In genomic region chr17:410674-411401, GRCh38 we compare ENCODE assay signal across 8 cellular contexts. TPM values are rescaled to one million over a fixed set of nuclear protein-coding genes. Genes with fewer than 3 reads are reported as not detected.
A peak's percentile ranks its signal among the peaks of the same experiment; 100 is the strongest.
DNase-seq lines count a peak whose midpoint lies in the region; ATAC-seq and TF ChIP-seq lines count a peak whose summit lies in the region.

No MANE protein-coding gene starts in this region.

- H3K27me3 ChIP-seq in thymus (ENCODE audit: control insufficient read depth, insufficient read depth) = no peaks in the 10 kb centered on the region

- peaks cover 11% of the 10 kb centered on the region for H3K36me3 Mint-ChIP-seq in activated B cell treated with CpG ODN at 0.5 μM for 24 hours (ENCODE audit: low read depth)
- H3K36me3 Mint-ChIP-seq in memory B cell = peaks cover 6% of the 10 kb centered on the region

- H3K27ac Mint-ChIP-seq in activated B cell treated with CpG ODN at 0.5 μM for 24 hours = peak overlapping the region; percentile 91
- H3K27ac Mint-ChIP-seq in memory B cell = peak overlapping the region; percentile 99

- peak overlapping the region; percentile 91 for H3K4me3 ChIP-seq in thymus (ENCODE audit: low read length)

- peaks cover 52% of the 10 kb centered on the region for H3K4me1 Mint-ChIP-seq in activated B cell treated with CpG ODN at 0.5 μM for 24 hours
- peaks cover 46% of the 10 kb centered on the region for H3K4me1 Mint-ChIP-seq in memory B cell

- H3K27ac ChIP-seq in thymus (ENCODE audit: low read depth) = peak overlapping the region; percentile 96

- H3K27me3 Mint-ChIP-seq in activated B cell treated with CpG ODN at 0.5 μM for 24 hours (no peaks in the 10 kb centered on the region), memory B cell (no peaks in the 10 kb centered on the region)

- DNase-seq in EH (ENCODE audit: low read depth) (peak; percentile 47), activated B cell treated with CpG ODN at 0.5 μM for 24 hours (no peak), dermis blood vessel endothelial cell (peak; percentile 42), memory B cell (ENCODE audit: low spot score in 2 of 2) (peak in 1 of 2 donors; percentile 16), T1000 (lab: John Stamatoyannopoulos, UW) (no peak)

- peaks cover 1% of the 10 kb centered on the region for H3K9me3 ChIP-seq in thymus (ENCODE audit: control insufficient read depth)

- peak; percentile 12 for ATAC-seq in HG03460 (IDR thresholded peaks at IDR 0.05; ENCODE audit: unreplicated experiment)
- no peak for ATAC-seq in activated B cell treated with CpG ODN at 0.5 μM for 24 hours (ENCODE audit: low read depth)
- ATAC-seq in memory B cell (ENCODE audit: low read depth) = peak; percentile 27
- ATAC-seq in HG02642 (IDR thresholded peaks at IDR 0.05; ENCODE audit: poor library complexity, unreplicated experiment) = no peak

- intact Hi-C loops in activated B cell treated with CpG ODN at 0.5 μM for 24 hours (cut with micrococcal nuclease) = loop anchor here (1.0 kb wide), 1 partner anchor 585 kb away; no protein-coding TSS in a partner anchor

- peaks cover 4% of the 10 kb centered on the region for H3K36me3 ChIP-seq in thymus (ENCODE audit: control insufficient read depth, insufficient read depth)

- H3K9me3 Mint-ChIP-seq in activated B cell treated with CpG ODN at 0.5 μM for 24 hours = no peaks in the 10 kb centered on the region
- no peaks in the 10 kb centered on the region for H3K9me3 Mint-ChIP-seq in memory B cell

- POLR2A ChIA-PET in activated B cell treated with CpG ODN at 0.5 μM for 24 hours (lab: Charles Lee) = interaction anchor here (0.7 to 1.1 kb wide), 3 partner anchors 80 to 586 kb away, joined by 3 read pairs; partner anchors contain the start of gene TIMM22

- 20% methylated on average over 20 of the region's 20 CpGs for WGBS in thymus

- H3K4me1 ChIP-seq in thymus (ENCODE audit: control insufficient read depth, insufficient read depth, low read length) = peaks cover 31% of the 10 kb centered on the region

- CTCF ChIA-PET in activated B cell treated with CpG ODN at 0.5 μM for 24 hours (lab: Charles Lee) = interaction anchor here (1.1 to 3.2 kb wide), 4 partner anchors 36 to 290 kb away, joined by 3 to 86 read pairs (median 6); no protein-coding TSS in a partner anchor

- H3K4me3 Mint-ChIP-seq in activated B cell treated with CpG ODN at 0.5 μM for 24 hours (peak overlapping the region; percentile 88), memory B cell (peak overlapping the region; percentile 87)

- no peak for TF ChIP-seq CTCF in activated B cell treated with CpG ODN at 0.5 μM for 24 hours (IDR thresholded peaks at IDR 0.05)

RNA-seq across cellular contexts. Expression of gene RFLNB, which starts 34.9 kb away (rescaled TPM):
- 4.6 and 4.7 TPM in 2 replicates for total RNA-seq in activated B cell treated with CpG ODN at 0.5 μM for 24 hours
- total RNA-seq in dermis blood vessel endothelial cell = 26.2 and 46.5 TPM in 2 replicates
- 18.1 TPM for polyA plus RNA-seq in thymus

RNA-seq across cellular contexts. Expression of gene RPH3AL, which starts 58.2 kb away (rescaled TPM):
- total RNA-seq in activated B cell treated with CpG ODN at 0.5 μM for 24 hours = 5.2 and 6.0 TPM in 2 replicates
- total RNA-seq in dermis blood vessel endothelial cell = 22.0 and 37.2 TPM in 2 replicates
- 3.2 TPM for polyA plus RNA-seq in thymus

Comparison
In these comparisons a context has a peak if more than half of its experiments do, and no peak if none do; other contexts are left out.
1. DNase-seq: peak in EH (single experiment) and dermis blood vessel endothelial cell (single experiment); none in activated B cell treated with CpG ODN at 0.5 μM for 24 hours (single experiment) and T1000 (single experiment).
2. ATAC-seq: peak in HG03460 (single experiment) and memory B cell (single experiment); none in activated B cell treated with CpG ODN at 0.5 μM for 24 hours (single experiment) and HG02642 (single experiment).